ENCODE assay signal across 23 cellular contexts in genomic region chr9:136429075-136429628, GRCh38. TPM values are rescaled to one million over a fixed set of nuclear protein-coding genes. Genes with fewer than 3 reads are reported as not detected.
DNase-seq lines count a peak whose midpoint lies in the region; ATAC-seq and TF ChIP-seq lines count a peak whose summit lies in the region.
"Had no signal": no experiment of that assay in that cellular context is flagged by ENCODE, and none has a peak within 500 bp of the region (broad histone marks: within the 10 kb centered on the region; RNA-seq: fewer than 3 reads in every experiment).

No MANE protein-coding gene starts in this region.

- no peak for ATAC-seq in Panc1

- H3K27ac Mint-ChIP-seq in glutamatergic neuron (ENCODE audit: unreplicated experiment): peak overlapping the region; percentile 84
- H3K27ac Mint-ChIP-seq: CD4-positive, alpha-beta T cell; IgD-negative memory B cell had no signal

- H3K79me2 ChIP-seq in GM23248 (ENCODE audit: insufficient read depth): no peaks in the 10 kb centered on the region

- peaks cover 3% of the 10 kb centered on the region for H3K27me3 Mint-ChIP-seq in glutamatergic neuron (ENCODE audit: unreplicated experiment)
- H3K27me3 Mint-ChIP-seq: CD4-positive, alpha-beta T cell; IgD-negative memory B cell had no signal

- H3K36me3 ChIP-seq in left ventricle myocardium inferior (peaks cover 62% of the 10 kb centered on the region), Panc1 (ENCODE audit: control insufficient read depth, insufficient read depth, low read length) (no peaks in the 10 kb centered on the region), spleen (peaks cover 0 to 88% (median 45%) of the 10 kb centered on the region in 6 donors), GM23248 (ENCODE audit: low read depth) (peaks cover 2% of the 10 kb centered on the region; the same call in 1 of the 2 replicates)

- intact Hi-C loops in left ventricle myocardium inferior (cut with micrococcal nuclease): no loop called here
- intact Hi-C loops in cardiac septum (cut with DNase I): no loop called here
- intact Hi-C loops in Panc1 (cut with micrococcal nuclease; ENCODE audit: unreplicated experiment): no loop called here
- intact Hi-C loops in spleen (cut with DNase I; ENCODE audit: low total_unique reads): no loop called here

- WGBS in spleen, 5 donors: 83 to 94% (median 88%) methylated on average over 19 to 21 of the region's 21 CpGs
- 82 to 84% methylated on average over 20 to 21 of the region's 21 CpGs for WGBS in GM23248 (ENCODE audit: low coverage in 1 of 2, low lambda C conversion rate in 2 of 2, missing lambda C conversion rate in 2 of 2), 2 experiments

- H3K4me1 Mint-ChIP-seq in glutamatergic neuron (ENCODE audit: low read depth, unreplicated experiment): peaks cover 7% of the 10 kb centered on the region
- H3K4me1 Mint-ChIP-seq: IgD-negative memory B cell had no signal

- POLR2A ChIA-PET in Panc1 (lab: Charles Lee): no interaction called here

- no peak overlapping the region for H3K9ac ChIP-seq in GM23248
- H3K9ac ChIP-seq: BLaER1 had no signal

- H3K9me3 ChIP-seq in left ventricle myocardium inferior (replicated peaks) (no peaks in the 10 kb centered on the region), Panc1 (ENCODE audit: control insufficient read depth, insufficient read depth, low read depth, low read length) (no peaks in the 10 kb centered on the region), spleen (no peaks in the 10 kb centered on the region), GM23248 (ENCODE audit: low read depth) (no peaks in the 10 kb centered on the region)
- H3K9me3 ChIP-seq: A549, BLaER1 had no signal

- DNase-seq in left ventricle myocardium inferior (no peak), cardiac septum (ENCODE audit: low spot score) (no peak), Panc1 (ENCODE audit: low read depth, low spot score) (no peak), glutamatergic neuron (no peak), spleen (no peak), GM23248 (no peak), NCI-H187 treated with DMSO at 0.1 percent for 48 hours (lab: John Stamatoyannopoulos, UW) (no peak), SK-N-DZ (ENCODE audit: low spot score) (no peak)
- DNase-seq: CD4-positive, alpha-beta T cell; COR-L47; DMS 273 treated with DMSO at 0.1 percent for 48 hours; DMS79 treated with DMSO at 0.1 percent for 48 hours; GOT3; Karpas-422; NCI-H1694; NCI-H2107; NCI-H446 treated with DMSO at 0.1 percent for 48 hours; NCI-H526 treated with DMSO at 0.1 percent for 48 hours; OCI-M1; RPMI8226 had no signal

- peaks cover 14% of the 10 kb centered on the region; the same call in 1 of the 2 replicates for H3F3A ChIP-seq in GM23248 (ENCODE audit: insufficient read depth)

- TF ChIP-seq POLR2A in spleen (IDR thresholded peaks at IDR 0.05): no peak

- peak overlapping the region; percentile 63 for H3K27ac ChIP-seq in left ventricle myocardium inferior (replicated peaks)
- no peak overlapping the region for H3K27ac ChIP-seq in Panc1 (ENCODE audit: low read length)
- peak overlapping the region in 5 of 8 donors; percentile 61 to 72 (median 67) for H3K27ac ChIP-seq in spleen
- H3K27ac ChIP-seq in GM23248: no peak overlapping the region
- H3K27ac ChIP-seq: A549, BLaER1 had no signal

- H3K9me2 ChIP-seq in GM23248 (ENCODE audit: insufficient read depth): no peaks in the 10 kb centered on the region

- no peaks in the 10 kb centered on the region for H4K20me1 ChIP-seq in GM23248 (ENCODE audit: insufficient read depth)

- TSS peak; percentile 91 for BruUV-seq in Panc1 (replicated peaks; lab: Mats Ljungman, UMichigan)

- H2AFZ ChIP-seq in GM23248: no peak overlapping the region

- H3K4me3 Mint-ChIP-seq in glutamatergic neuron (ENCODE audit: unreplicated experiment): no peak overlapping the region
- H3K4me3 Mint-ChIP-seq: CD4-positive, alpha-beta T cell; IgD-negative memory B cell had no signal

- H3K4me3 ChIP-seq in left ventricle myocardium inferior (no peak overlapping the region), Panc1 (ENCODE audit: low read depth in 2 of 2, low read length in 2 of 2) (no peak overlapping the region), spleen (no peak overlapping the region), GM23248 (no peak overlapping the region)
- H3K4me3 ChIP-seq: A549, BLaER1 had no signal

- CTCF ChIA-PET in Panc1 (lab: Charles Lee): no interaction called here

- H3K36me3 Mint-ChIP-seq in glutamatergic neuron (ENCODE audit: unreplicated experiment): no peaks in the 10 kb centered on the region

- H3K9me3 Mint-ChIP-seq in glutamatergic neuron (ENCODE audit: unreplicated experiment): no peaks in the 10 kb centered on the region
- H3K9me3 Mint-ChIP-seq: CD4-positive, alpha-beta T cell; IgD-negative memory B cell had no signal

- in situ Hi-C loops in Panc1 (cut with HindIII; ENCODE audit: low pct_unique_long_range_greater_than_20kb, low sequenced_read_pairs): no loop called here
- in situ Hi-C loops in GM23248 (cut with MboI): no loop called here

- H3K4me2 ChIP-seq in GM23248 (ENCODE audit: unreplicated experiment): no peak overlapping the region
- H3K4me2 ChIP-seq: A549, BLaER1 had no signal

- TF ChIP-seq CTCF in left ventricle myocardium inferior (IDR thresholded peaks at IDR 0.05; ENCODE audit: borderline replicate concordance): no peak
- TF ChIP-seq CTCF in Panc1 (IDR thresholded peaks at IDR 0.05): no peak
- no peak for TF ChIP-seq CTCF in glutamatergic neuron (IDR thresholded peaks at IDR 0.05; ENCODE audit: partially characterized antibody, unreplicated experiment)
- TF ChIP-seq CTCF in spleen (IDR thresholded peaks at IDR 0.05 in 8 of 11, conservative IDR thresholded peaks at IDR 0.05 in 3 of 11): no peak

- H3K4me1 ChIP-seq in left ventricle myocardium inferior (peaks cover 8% of the 10 kb centered on the region), Panc1 (ENCODE audit: control insufficient read depth, insufficient read depth, low read length) (no peaks in the 10 kb centered on the region), spleen (peaks cover 0 to 16% (median 5%) of the 10 kb centered on the region in 6 donors), GM23248 (ENCODE audit: insufficient read depth) (no peaks in the 10 kb centered on the region)
- H3K4me1 ChIP-seq: A549, BLaER1 had no signal

- H3K27me3 ChIP-seq in left ventricle myocardium inferior (ENCODE audit: low read depth): no peaks in the 10 kb centered on the region
- no peaks in the 10 kb centered on the region for H3K27me3 ChIP-seq in Panc1 (ENCODE audit: control insufficient read depth, insufficient read depth, low read length)
- no peaks in the 10 kb centered on the region for H3K27me3 ChIP-seq in spleen (replicated peaks in 1 of 7)
- H3K27me3 ChIP-seq in GM23248 (replicated peaks; ENCODE audit: insufficient read depth): no peaks in the 10 kb centered on the region
- H3K27me3 ChIP-seq: BLaER1 had no signal

RNA-seq across cellular contexts. Expression of gene INPP5E, which starts 10.5 kb away (rescaled TPM):
- total RNA-seq in left ventricle myocardium inferior: 10.6 TPM
- total RNA-seq in cardiac septum: 14.2 TPM
- 14.1 TPM for total RNA-seq in Panc1 (2021; ENCODE audit: unreplicated experiment)
- 13.3 TPM for polyA plus RNA-seq in Panc1 (2012; ENCODE audit: insufficient read length)
- 35.2 TPM for total RNA-seq in glutamatergic neuron (ENCODE audit: unreplicated experiment)
- total RNA-seq in spleen: 10 to 100 TPM; 13.1 to 25.3 (median 18.7) TPM
- 10 to 100 TPM in 2 of 3 donors, 1 to 10 TPM in 1; 7.8 to 20.3 (median 15.7) TPM for polyA plus RNA-seq in spleen
- 8.1 and 12.5 TPM in 2 replicates for total RNA-seq in GM23248 (2014; rRNA removed; shearing (Covaris generic))
- polyA plus RNA-seq in GM23248 (2016; fragmentation: Nextera tagmentation; extraction: Ambion mirVana): 5.0 and 5.2 TPM in 2 replicates
- polyA plus RNA-seq in SK-N-DZ (2014; cell fraction: cytosol; rRNA removed): 11.3 and 19.1 TPM in 2 replicates
- polyA plus RNA-seq in SK-N-DZ (2014; cell fraction: nucleus; rRNA removed): 72.5 and 75.4 TPM in 2 replicates

RNA-seq across cellular contexts. Expression of gene PMPCA, which starts 18.7 kb away (rescaled TPM):
- total RNA-seq in left ventricle myocardium inferior (80.9 TPM), cardiac septum (68.9 TPM), Panc1 (2021; ENCODE audit: unreplicated experiment) (60.9 TPM), glutamatergic neuron (ENCODE audit: unreplicated experiment) (69.0 TPM), spleen (10 to 100 TPM; 36.8 to 55.1 (median 46.0) TPM)
- polyA plus RNA-seq in Panc1 (2012; ENCODE audit: insufficient read length): 72.4 TPM
- polyA plus RNA-seq in spleen (10 to 100 TPM; 38.6 to 56.2 (median 48.1) TPM), GM23248 (2016; fragmentation: Nextera tagmentation; extraction: Ambion mirVana) (77.4 and 81.9 TPM in 2 replicates)
- 58.7 and 102 TPM in 2 replicates for total RNA-seq in GM23248 (2014; rRNA removed; shearing (Covaris generic))
- 64.4 and 73.5 TPM in 2 replicates for polyA plus RNA-seq in SK-N-DZ (2014; cell fraction: cytosol; rRNA removed)
- 132 and 141 TPM in 2 replicates for polyA plus RNA-seq in SK-N-DZ (2014; cell fraction: nucleus; rRNA removed)

RNA-seq across cellular contexts. Expression of gene ENTR1, which starts 18.7 kb away (rescaled TPM):
- total RNA-seq in left ventricle myocardium inferior (20.1 TPM), cardiac septum (23.1 TPM), Panc1 (2021; ENCODE audit: unreplicated experiment) (90.8 TPM), glutamatergic neuron (ENCODE audit: unreplicated experiment) (61.2 TPM), spleen (10 to 100 TPM; 38.5 to 67.4 (median 58.7) TPM)
- polyA plus RNA-seq in Panc1 (2012; ENCODE audit: insufficient read length): 64.8 TPM
- polyA plus RNA-seq in spleen (10 to 100 TPM; 45.6 to 78.5 (median 70.1) TPM), GM23248 (2016; fragmentation: Nextera tagmentation; extraction: Ambion mirVana) (11.2 and 13.0 TPM in 2 replicates)
- 36.4 and 50.2 TPM in 2 replicates for total RNA-seq in GM23248 (2014; rRNA removed; shearing (Covaris generic))
- 90.9 and 115 TPM in 2 replicates for polyA plus RNA-seq in SK-N-DZ (2014; cell fraction: cytosol; rRNA removed)
- 298 and 375 TPM in 2 replicates for polyA plus RNA-seq in SK-N-DZ (2014; cell fraction: nucleus; rRNA removed)

RNA-seq across cellular contexts. Expression of gene SNAPC4, which starts 29.2 kb away (rescaled TPM):
- total RNA-seq in left ventricle myocardium inferior (5.2 TPM), cardiac septum (3.9 TPM), Panc1 (2021; ENCODE audit: unreplicated experiment) (10.8 TPM), glutamatergic neuron (ENCODE audit: unreplicated experiment) (22.9 TPM), spleen (10 to 100 TPM in 4 of 7 donors, 1 to 10 TPM in 3; 6.4 to 14.5 (median 10.3) TPM)
- 13.4 TPM for polyA plus RNA-seq in Panc1 (2012; ENCODE audit: insufficient read length)
- polyA plus RNA-seq in spleen (10 to 100 TPM in 1 of 3 donors, 1 to 10 TPM in 2; 4.6 to 13.6 (median 9.4) TPM), GM23248 (2016; fragmentation: Nextera tagmentation; extraction: Ambion mirVana) (3.3 and 4.4 TPM in 2 replicates)
- 5.2 and 8.2 TPM in 2 replicates for total RNA-seq in GM23248 (2014; rRNA removed; shearing (Covaris generic))
- polyA plus RNA-seq in SK-N-DZ (2014; cell fraction: cytosol; rRNA removed): 9.6 and 12.5 TPM in 2 replicates
- polyA plus RNA-seq in SK-N-DZ (2014; cell fraction: nucleus; rRNA removed): 47.5 and 49.7 TPM in 2 replicates

RNA-seq across cellular contexts. Expression of gene SEC16A, which starts 53.7 kb away (rescaled TPM):
- total RNA-seq in left ventricle myocardium inferior (23.4 TPM), cardiac septum (33.7 TPM), Panc1 (2021; ENCODE audit: unreplicated experiment) (76.5 TPM), glutamatergic neuron (ENCODE audit: unreplicated experiment) (74.3 TPM), spleen (10 to 100 TPM; 74.6 to 92.1 (median 87.8) TPM)
- polyA plus RNA-seq in Panc1 (2012; ENCODE audit: insufficient read length): 53.1 TPM
- polyA plus RNA-seq in spleen (10 to 100 TPM; 35.0 to 58.9 (median 52.6) TPM), GM23248 (2016; fragmentation: Nextera tagmentation; extraction: Ambion mirVana) (40.4 and 43.4 TPM in 2 replicates)
- total RNA-seq in GM23248 (2014; rRNA removed; shearing (Covaris generic)): 32.0 and 34.5 TPM in 2 replicates
- polyA plus RNA-seq in SK-N-DZ (2014; cell fraction: cytosol; rRNA removed): 15.0 and 17.1 TPM in 2 replicates
- polyA plus RNA-seq in SK-N-DZ (2014; cell fraction: nucleus; rRNA removed): 27.2 and 62.2 TPM in 2 replicates

Comparison
In these comparisons a context has a peak if more than half of its experiments do, and no peak if none do; other contexts are left out.
1. H3K27ac ChIP-seq: peak in left ventricle myocardium inferior (single experiment) and spleen (5 of 8); none in Panc1 (single experiment) and GM23248 (single experiment).